ENCODE assay signal across 9 cellular contexts in genomic region chr6:25312703-25313102, GRCh38. TPM values are rescaled to one million over a fixed set of nuclear protein-coding genes. Genes with fewer than 3 reads are reported as not detected.
A peak's percentile ranks its signal among the peaks of the same experiment; 100 is the strongest.
DNase-seq lines count a peak whose midpoint lies in the region; ATAC-seq and TF ChIP-seq lines count a peak whose summit lies in the region.
"Had no signal": no experiment of that assay in that cellular context is flagged by ENCODE, and none has a peak within 500 bp of the region (broad histone marks: within the 10 kb centered on the region; RNA-seq: fewer than 3 reads in every experiment).

No MANE protein-coding gene starts in this region.

- no peak overlapping the region for H3K4me3 Mint-ChIP-seq in CD8-positive, alpha-beta T cell
- H3K4me3 Mint-ChIP-seq: activated naive CD8-positive, alpha-beta T cell; memory B cell had no signal

- intact Hi-C loops in CD8-positive, alpha-beta T cell (cut with DNase I, micrococcal nuclease): no loop called here

- no peaks in the 10 kb centered on the region for H3K36me3 Mint-ChIP-seq in CD8-positive, alpha-beta T cell
- H3K36me3 Mint-ChIP-seq: memory B cell had no signal

- H3K4me3 ChIP-seq in SK-N-SH (ENCODE audit: low read depth in 2 of 2, low read length in 1 of 2) (peak overlapping the region in 1 of 2 experiments; percentile 9; a peak in 1 of 4 replicates), subcutaneous abdominal adipose tissue (ENCODE audit: low read depth in 1 of 5, low read length in 5 of 5) (no peak overlapping the region)
- no peak overlapping the region for H3K4me3 ChIP-seq in CD8-positive, alpha-beta T cell (ENCODE audit: low read depth, low read length)

- H3K9me2 ChIP-seq in SK-N-SH: no peaks in the 10 kb centered on the region

- H3K27me3 Mint-ChIP-seq in CD8-positive, alpha-beta T cell (ENCODE audit: low read depth): no peaks in the 10 kb centered on the region
- H3K27me3 Mint-ChIP-seq: activated naive CD8-positive, alpha-beta T cell; memory B cell had no signal

- H3K9me3 ChIP-seq in SK-N-SH (no peaks in the 10 kb centered on the region), subcutaneous abdominal adipose tissue (ENCODE audit: control insufficient read depth in 5 of 5, low read length in 5 of 5) (no peaks in the 10 kb centered on the region)
- no peaks in the 10 kb centered on the region for H3K9me3 ChIP-seq in CD8-positive, alpha-beta T cell (ENCODE audit: low read length)

- POLR2A ChIA-PET in SK-N-SH (lab: Yijun Ruan, JAX): no interaction called here
- POLR2A ChIA-PET in CD8-positive, alpha-beta T cell (lab: Charles Lee): interaction anchor here (0.9 to 1.2 kb wide), 3 partner anchors 41 to 91 kb away, joined by 3 to 4 read pairs (median 3); no protein-coding TSS in a partner anchor

- CTCF ChIA-PET in SK-N-SH (lab: Yijun Ruan, JAX): interaction anchor here (1.8 kb wide), 1 partner anchor 34 kb away, joined by 4 read pairs; no protein-coding TSS in a partner anchor
- CTCF ChIA-PET in CD8-positive, alpha-beta T cell (lab: Charles Lee): no interaction called here

- H3K27ac Mint-ChIP-seq in CD8-positive, alpha-beta T cell: no peak overlapping the region
- H3K27ac Mint-ChIP-seq: activated naive CD8-positive, alpha-beta T cell; memory B cell had no signal

- H3F3A ChIP-seq in SK-N-SH (replicated peaks; ENCODE audit: insufficient read depth): peaks cover 25% of the 10 kb centered on the region

- H3K27me3 ChIP-seq in SK-N-SH (ENCODE audit: insufficient read depth) (no peaks in the 10 kb centered on the region), foreskin keratinocyte (no peaks in the 10 kb centered on the region), subcutaneous abdominal adipose tissue (ENCODE audit: control insufficient read depth in 5 of 5, insufficient read depth in 4 of 5, low read length in 5 of 5) (no peaks in the 10 kb centered on the region)
- no peaks in the 10 kb centered on the region for H3K27me3 ChIP-seq in CD8-positive, alpha-beta T cell (ENCODE audit: insufficient read depth, low read length)

- no peaks in the 10 kb centered on the region for H3K79me2 ChIP-seq in SK-N-SH (ENCODE audit: insufficient read depth)

- TF ChIP-seq CTCF in SK-N-SH (IDR thresholded peaks at IDR 0.05): no peak; the same call in 1 of the 2 replicates
- TF ChIP-seq CTCF in foreskin keratinocyte (conservative IDR thresholded peaks at IDR 0.05): peak; percentile 42
- no peak for TF ChIP-seq CTCF in CD8-positive, alpha-beta T cell (IDR thresholded peaks at IDR 0.05)

- H3K4me2 ChIP-seq in SK-N-SH: peak overlapping the region; percentile 35; the same call in 1 of the 2 replicates

- no peak for TF ChIP-seq RAD21 in SK-N-SH (IDR thresholded peaks at IDR 0.05; ENCODE audit: low read length)

- TF ChIP-seq EP300 in SK-N-SH (IDR thresholded peaks at IDR 0.05; ENCODE audit: borderline replicate concordance in 1 of 2, low read depth in 1 of 2, low read length in 1 of 2): no peak

- H3K4me1 ChIP-seq in SK-N-SH (ENCODE audit: control insufficient read depth in 1 of 2, insufficient read depth in 2 of 2, low read depth in 1 of 2, low read length in 1 of 2) (peaks cover 0 to 26% of the 10 kb centered on the region in 2 experiments; a peak in 2 of 4 replicates), foreskin keratinocyte (peaks cover 18% of the 10 kb centered on the region), subcutaneous abdominal adipose tissue (ENCODE audit: control insufficient read depth in 5 of 5, insufficient read depth in 5 of 5, low read length in 5 of 5) (peaks cover 0 to 21% (median 13%) of the 10 kb centered on the region in 5 donors)
- H3K4me1 ChIP-seq in CD8-positive, alpha-beta T cell (ENCODE audit: insufficient read depth, low read length): peaks cover 7% of the 10 kb centered on the region

- H3K9ac ChIP-seq in SK-N-SH: no peak overlapping the region
- H3K9ac ChIP-seq in subcutaneous abdominal adipose tissue (ENCODE audit: low read length in 5 of 5): no peak overlapping the region

- H3K36me3 ChIP-seq in SK-N-SH (replicated peaks in 1 of 2; ENCODE audit: control insufficient read depth in 1 of 2, insufficient read depth in 2 of 2, low read length in 1 of 2) (no peaks in the 10 kb centered on the region), subcutaneous abdominal adipose tissue (ENCODE audit: control insufficient read depth in 5 of 5, insufficient read depth in 5 of 5, low read length in 5 of 5) (no peaks in the 10 kb centered on the region)
- no peaks in the 10 kb centered on the region for H3K36me3 ChIP-seq in CD8-positive, alpha-beta T cell (ENCODE audit: insufficient read depth, low read length)

- WGBS in SK-N-SH (ENCODE audit: low lambda C conversion rate): 4% methylated on average over 2 of the region's 2 CpGs

- H3K27ac ChIP-seq in SK-N-SH (ENCODE audit: low read depth in 2 of 2, low read length in 1 of 2) (peak overlapping the region in 1 of 2 experiments; percentile 43; a peak in 1 of 4 replicates), foreskin keratinocyte (peak overlapping the region; percentile 2), subcutaneous abdominal adipose tissue (ENCODE audit: low read depth, low read length) (peak overlapping the region; percentile 5)
- H3K27ac ChIP-seq in CD8-positive, alpha-beta T cell (ENCODE audit: low read depth, low read length): no peak overlapping the region

- no peaks in the 10 kb centered on the region for H4K20me1 ChIP-seq in SK-N-SH (ENCODE audit: insufficient read depth)

- H3K4me1 Mint-ChIP-seq in CD8-positive, alpha-beta T cell (ENCODE audit: low read depth): peaks cover 29% of the 10 kb centered on the region

- no peak overlapping the region for H2AFZ ChIP-seq in SK-N-SH (ENCODE audit: low read depth)

- no peaks in the 10 kb centered on the region for H3K9me3 Mint-ChIP-seq in CD8-positive, alpha-beta T cell
- H3K9me3 Mint-ChIP-seq: memory B cell had no signal

- DNase-seq in HCEC 1CT: peak; percentile 88
- no peak for DNase-seq in SK-N-SH
- peak; percentile 50 to 81 for DNase-seq in foreskin keratinocyte
- no peak for DNase-seq in CD8-positive, alpha-beta T cell
- DNase-seq in GF-D8 (lab: John Stamatoyannopoulos, UW): no peak
- DNase-seq in stimulated activated naive CD4-positive, alpha-beta T cell (lab: John Stamatoyannopoulos, UW): no peak

- peak; percentile 55 for ATAC-seq in foreskin keratinocyte
- no peak for ATAC-seq in CD8-positive, alpha-beta T cell

TF ChIP-seq in SK-N-SH, 30 proteins besides CTCF, POLR2A, EP300 and RAD21:
- peak; percentile 49; the same call in 1 of the 2 replicates for TF ChIP-seq JUND (IDR thresholded peaks at IDR 0.05)
- peak; percentile 25; the same call in 1 of the 2 replicates for TF ChIP-seq TCF12 (IDR thresholded peaks at IDR 0.05)
- no peak for TF ChIP-seq PBX3 (IDR thresholded peaks at IDR 0.05)
- no peak for TF ChIP-seq IRF3 (IDR thresholded peaks at IDR 0.05; ENCODE audit: low read depth, low read length)

RNA-seq across cellular contexts. Expression of gene CARMIL1, which starts 33.5 kb away (rescaled TPM):
- polyA plus RNA-seq in SK-N-SH (2012; rRNA removed): 1.7 TPM in 2 replicates
- 2.2 TPM in 2 replicates for polyA plus RNA-seq in SK-N-SH (2012; cell fraction: cytosol; rRNA removed)
- 2.1 and 2.8 TPM in 2 replicates for polyA plus RNA-seq in SK-N-SH (2012; cell fraction: nucleus; rRNA removed)
- total RNA-seq in foreskin keratinocyte: 24.8 and 25.2 TPM in 2 replicates
- 12.7 and 13.5 TPM in 2 replicates for polyA plus RNA-seq in foreskin keratinocyte
- total RNA-seq in CD8-positive, alpha-beta T cell: 1 to 10 TPM; 5.0 to 6.1 TPM

Comparison
In these comparisons a context has a peak if more than half of its experiments do, and no peak if none do; other contexts are left out.
1. DNase-seq: peak in HCEC 1CT (single experiment) and foreskin keratinocyte (2 of 2); none in SK-N-SH (single experiment), CD8-positive, alpha-beta T cell (0 of 7), GF-D8 (single experiment) and stimulated activated naive CD4-positive, alpha-beta T cell (0 of 6).